29 cellular contexts compared by ENCODE assay signal in genomic region chr6:138441965-138442364, GRCh38. TPM values are rescaled to one million over a fixed set of nuclear protein-coding genes. Genes with fewer than 3 reads are reported as not detected.
"Had no signal": no experiment of that assay in that cellular context is flagged by ENCODE, and none has a peak within 500 bp of the region (broad histone marks: within the 10 kb centered on the region; RNA-seq: fewer than 3 reads in every experiment).

No MANE protein-coding gene starts in this region.

- H3K4me1 ChIP-seq: gastroesophageal sphincter, psoas muscle, tibial nerve, upper lobe of left lung had no signal

- DNase-seq: cerebellar nuclear complex; cortex of kidney; dorsolateral prefrontal cortex; effector CD4-positive, alpha-beta T cell; foreskin keratinocyte; hypothalamus; immature natural killer cell; islet precursor cell; kidney glomerular epithelial cell; left colon; mesenchymal stem cell; midbrain; naive thymus-derived CD8-positive, alpha-beta T cell; nephron progenitor cell; nucleus accumbens; ovary; posterior cingulate gyrus; psoas muscle; right lobe of liver; stimulated activated CD4-positive, alpha-beta T cell treated with anti-CD3 and anti-CD28 coated beads, Interleukin-15, amount 100 ng/mL, for 24 hours; stimulated activated CD4-positive, alpha-beta T cell treated with anti-CD3 and anti-CD28 coated beads, Interleukin-2, amount 100 ng/mL, for 48 hours; stimulated activated naive B cell treated with anti-CD40 and anti-IgM and Interleukin-4, amounts not matched to agents 10 μg/mL and 1 μg/mL and 100 μg/mL, for 72 hours; upper lobe of left lung had no signal

- H3K27ac ChIP-seq: dorsolateral prefrontal cortex, epithelial cell of prostate, foreskin keratinocyte, gastroesophageal sphincter, ovary, psoas muscle, thoracic aorta, tibial nerve, upper lobe of left lung had no signal

- H3K36me3 ChIP-seq: gastroesophageal sphincter, ovary, thoracic aorta had no signal

- H3K4me3 ChIP-seq: dorsolateral prefrontal cortex, gastroesophageal sphincter, lung, ovary, psoas muscle, right lobe of liver, thoracic aorta, tibial nerve, upper lobe of left lung had no signal

- ATAC-seq: esophagus mucosa; foreskin keratinocyte; gastroesophageal sphincter; naive thymus-derived CD8-positive, alpha-beta T cell; psoas muscle; right lobe of liver; stimulated activated naive B cell treated with anti-CD40 and anti-IgM and Interleukin-4, amounts not matched to agents 10 μg/mL and 1 μg/mL and 100 μg/mL, for 72 hours had no signal

- H3K27me3 ChIP-seq: dorsolateral prefrontal cortex, foreskin keratinocyte, gastroesophageal sphincter, ovary, right lobe of liver, tibial nerve, upper lobe of left lung had no signal

- H3K9me3 ChIP-seq: gastroesophageal sphincter, ovary, psoas muscle, right lobe of liver, thoracic aorta, tibial nerve, upper lobe of left lung had no signal

RNA-seq across cellular contexts. Expression of gene NHSL1, which starts 57.3 kb away (rescaled TPM):
- polyA plus RNA-seq: naive thymus-derived CD8-positive, alpha-beta T cell had no signal
